ENCODE assay signal across 9 cellular contexts in genomic region chr10:93126484-93127052, GRCh38. TPM values are rescaled to one million over a fixed set of nuclear protein-coding genes. Genes with fewer than 3 reads are reported as not detected.
A peak's percentile ranks its signal among the peaks of the same experiment; 100 is the strongest.
DNase-seq lines count a peak whose midpoint lies in the region; ATAC-seq, FAIRE-seq and TF ChIP-seq lines count a peak whose summit lies in the region.
"Had no signal": no experiment of that assay in that cellular context is flagged by ENCODE, and none has a peak within 500 bp of the region (broad histone marks: within the 10 kb centered on the region; RNA-seq: fewer than 3 reads in every experiment).

No MANE protein-coding gene starts in this region.

- no peaks in the 10 kb centered on the region for H3K79me1 ChIP-seq in IMR-90 (ENCODE audit: low read depth in 1 of 2, low read length in 2 of 2)

- H4K8ac ChIP-seq in IMR-90 (ENCODE audit: low read depth in 2 of 2, low read length in 2 of 2) = no peak overlapping the region

- H2BK20ac ChIP-seq in IMR-90 (ENCODE audit: low read depth, low read length) = no peak overlapping the region

- TF ChIP-seq RAD21 in IMR-90 (IDR thresholded peaks at IDR 0.05; ENCODE audit: low read length) = no peak

- dilution Hi-C loops in IMR-90 (cut with HindIII; ENCODE audit: low sequenced_read_pairs, unreplicated experiment) = no loop called here

- WGBS in IMR-90 (ENCODE audit: extremely low coverage in 2 of 2, insufficient read length in 1 of 2), 2 experiments = no CpG with 5 or more reads among the region's 2 CpGs
- 85 to 88% methylated on average over 2 of the region's 2 CpGs for WGBS in esophagus squamous epithelium, 2 donors

- CTCF ChIA-PET in IMR-90 (lab: Yijun Ruan, JAX) = no interaction called here

- no peak overlapping the region for H2BK5ac ChIP-seq in IMR-90 (ENCODE audit: low read depth, low read length, poor library complexity, severe bottlenecking)

- H3K4me1 ChIP-seq in IMR-90 (ENCODE audit: control insufficient read depth, insufficient read depth, low read length) = no peaks in the 10 kb centered on the region
- H3K4me1 ChIP-seq in esophagus squamous epithelium = no peaks in the 10 kb centered on the region
- H3K4me1 ChIP-seq: pancreas had no signal

- H2AFZ ChIP-seq in IMR-90 (replicated peaks; ENCODE audit: low read length, poor library complexity) = no peak overlapping the region

- POLR2A ChIA-PET in IMR-90 (lab: Charles Lee; ENCODE audit: unreplicated experiment) = no interaction called here

- no peak overlapping the region for H2BK15ac ChIP-seq in IMR-90 (ENCODE audit: low read depth, low read length)

- no peaks in the 10 kb centered on the region for H3K9me1 ChIP-seq in IMR-90 (ENCODE audit: insufficient read depth, low read length)

- in situ Hi-C loops in IMR-90 (cut with MboI; ENCODE audit: low sequenced_read_pairs) = no loop called here

- H3K36me3 ChIP-seq in IMR-90 (ENCODE audit: control insufficient read depth, insufficient read depth, low read length) = no peaks in the 10 kb centered on the region
- no peaks in the 10 kb centered on the region for H3K36me3 ChIP-seq in esophagus squamous epithelium
- H3K36me3 ChIP-seq: pancreas had no signal

- H3K9me3 ChIP-seq in IMR-90 (ENCODE audit: control insufficient read depth, insufficient read depth, low read length) (peaks cover 13% of the 10 kb centered on the region), esophagus squamous epithelium (peaks cover 0 to 21% (median 13%) of the 10 kb centered on the region in 3 donors)
- H3K9me3 ChIP-seq: pancreas had no signal

- no peak overlapping the region for H3K23ac ChIP-seq in IMR-90 (ENCODE audit: low read depth, low read length)

- no peak overlapping the region for H3K14ac ChIP-seq in IMR-90 (replicated peaks; ENCODE audit: low read depth, low read length)

- no peak overlapping the region for H3K18ac ChIP-seq in IMR-90 (ENCODE audit: low read depth, low read length)

- peak; percentile 8 for DNase-seq in ELF-1 (ENCODE audit: low read depth, low spot score)
- DNase-seq in IMR-90 = no peak
- DNase-seq in cardiac fibroblast (ENCODE audit: low read depth in 2 of 2) = peak in 1 of 2 donors; percentile 9
- no peak for DNase-seq in nephron progenitor cell
- no peak for DNase-seq in esophagus squamous epithelium (lab: John Stamatoyannopoulos, UW)
- DNase-seq in GM12891 (ENCODE audit: insufficient read length, low spot score) = no peak
- DNase-seq in amygdala (lab: John Stamatoyannopoulos, UW) = no peak
- DNase-seq: activated CD4-positive, alpha-beta T cell treated with anti-CD3 and anti-CD28 coated beads, Interleukin-2, amount 10 ng/mL, durations not matched to agents 7 days and 5 days; pancreas had no signal

- no peak overlapping the region for H3K4me3 Mint-ChIP-seq in nephron progenitor cell
- H3K4me3 Mint-ChIP-seq: activated CD4-positive, alpha-beta T cell treated with anti-CD3 and anti-CD28 coated beads, Interleukin-2, amount 10 ng/mL, durations not matched to agents 7 days and 5 days had no signal

- no peak overlapping the region for H3K56ac ChIP-seq in IMR-90 (ENCODE audit: extremely low read depth, insufficient read depth, low read length)

- H2AK9ac ChIP-seq in IMR-90 (replicated peaks; ENCODE audit: low read depth, low read length, poor library complexity) = no peak overlapping the region

- H3K27me3 ChIP-seq in IMR-90 (ENCODE audit: control insufficient read depth, insufficient read depth, low read length) (peaks cover 7% of the 10 kb centered on the region), esophagus squamous epithelium (peaks cover 0 to 3% (median 0%) of the 10 kb centered on the region in 4 donors)
- H3K27me3 ChIP-seq: pancreas had no signal

- H3K4me1 Mint-ChIP-seq in nephron progenitor cell = peaks cover 14% of the 10 kb centered on the region

- no peak overlapping the region for H2BK120ac ChIP-seq in IMR-90 (ENCODE audit: low read depth, low read length)

- H3K4ac ChIP-seq in IMR-90 (ENCODE audit: low read depth, low read length) = no peak overlapping the region

- H4K5ac ChIP-seq in IMR-90 (ENCODE audit: low read depth, low read length) = no peak overlapping the region

- H3K4me3 ChIP-seq in IMR-90 (ENCODE audit: insufficient read depth, low read depth, low read length) (no peak overlapping the region), cardiac fibroblast (replicated peaks in 1 of 2; ENCODE audit: low read depth in 2 of 2, low read length in 2 of 2) (no peak overlapping the region), esophagus squamous epithelium (no peak overlapping the region)
- H3K4me3 ChIP-seq: pancreas had no signal

- no peak overlapping the region for H4K91ac ChIP-seq in IMR-90 (ENCODE audit: insufficient read depth, low read depth, low read length)

- TF ChIP-seq POLR2A in IMR-90 (IDR thresholded peaks at IDR 0.05; ENCODE audit: low read depth, low read length) = no peak
- TF ChIP-seq POLR2A in esophagus squamous epithelium (IDR thresholded peaks at IDR 0.05) = no peak
- no peak for TF ChIP-seq POLR2A in GM12891 (IDR thresholded peaks at IDR 0.05; ENCODE audit: low read depth, low read length)

- H3K9me3 Mint-ChIP-seq in nephron progenitor cell = peaks cover 46% of the 10 kb centered on the region

- H3K27ac ChIP-seq in IMR-90 (ENCODE audit: insufficient read depth, low read length) (no peak overlapping the region), esophagus squamous epithelium (no peak overlapping the region)
- H3K27ac ChIP-seq: pancreas had no signal

- H3K9ac ChIP-seq in IMR-90 (ENCODE audit: low read depth, low read length) = no peak overlapping the region

- no peak for FAIRE-seq in GM12891 (lab: Jason Lieb, UNC)
- FAIRE-seq: pancreas had no signal

- no peak overlapping the region for H3K27ac Mint-ChIP-seq in nephron progenitor cell
- H3K27ac Mint-ChIP-seq: activated CD4-positive, alpha-beta T cell treated with anti-CD3 and anti-CD28 coated beads, Interleukin-2, amount 10 ng/mL, durations not matched to agents 7 days and 5 days had no signal

- ATAC-seq in IMR-90 (ENCODE audit: low read depth) = no peak
- ATAC-seq: pancreas had no signal

- H2AK5ac ChIP-seq in IMR-90 (ENCODE audit: low read depth, low read length) = no peak overlapping the region

- H4K20me1 ChIP-seq in IMR-90 (ENCODE audit: insufficient read depth, low read length) = no peaks in the 10 kb centered on the region

- peaks cover 32% of the 10 kb centered on the region for H3K36me3 Mint-ChIP-seq in nephron progenitor cell (ENCODE audit: low read depth)

- TF ChIP-seq CTCF in IMR-90 (conservative IDR thresholded peaks at IDR 0.05; ENCODE audit: low read depth, low read length) = peak; percentile 21; the same call in 1 of the 2 replicates
- TF ChIP-seq CTCF in cardiac fibroblast (IDR thresholded peaks at IDR 0.05; ENCODE audit: low read depth, low read length) = peak; percentile 39
- peak; percentile 15 for TF ChIP-seq CTCF in nephron progenitor cell (IDR thresholded peaks at IDR 0.05)
- TF ChIP-seq CTCF in esophagus squamous epithelium (IDR thresholded peaks at IDR 0.05) = peak in 1 of 6 experiments; percentile 34

- intact Hi-C loops in IMR-90 (cut with micrococcal nuclease) (no loop called here), esophagus squamous epithelium (cut with DNase I) (no loop called here)

- BruUV-seq in IMR-90 (replicated peaks; lab: Mats Ljungman, UMichigan) = no TSS peak

- no peak overlapping the region for H3K4me2 ChIP-seq in IMR-90 (ENCODE audit: low read depth, low read length)

- peaks cover 5% of the 10 kb centered on the region for H3K27me3 Mint-ChIP-seq in nephron progenitor cell (ENCODE audit: low read depth, poor library complexity)

TF ChIP-seq in IMR-90, 13 proteins besides CTCF, POLR2A, EP300 and RAD21:
- TF ChIP-seq ELK1 (IDR thresholded peaks at IDR 0.05; ENCODE audit: borderline replicate concordance, low read depth, low read length) (no peak), USF2 (IDR thresholded peaks at IDR 0.05; ENCODE audit: low read depth, low read length) (no peak)

TF ChIP-seq in GM12891, 5 proteins besides CTCF, POLR2A, EP300 and RAD21:
- TF ChIP-seq TAF1 (IDR thresholded peaks at IDR 0.05; ENCODE audit: low read depth, low read length) (no peak), POU2F2 (IDR thresholded peaks at IDR 0.05; ENCODE audit: low read depth, low read length) (no peak), POLR2AphosphoS5 (IDR thresholded peaks at IDR 0.05; ENCODE audit: low read depth, low read length) (no peak), PAX5 (IDR thresholded peaks at IDR 0.05; ENCODE audit: insufficient read depth, low read length, severe bottlenecking) (no peak), SPI1 (IDR thresholded peaks at IDR 0.05; ENCODE audit: low read depth, low read length) (no peak)

RNA-seq across cellular contexts. Expression of gene CYP26A1, which starts 52.9 kb away (rescaled TPM):
- total RNA-seq in IMR-90 (2012; rRNA removed) = not detected in 2 replicates
- 0.15 TPM in 1 of 2 replicates, not detected in the other for polyA plus RNA-seq in IMR-90 (2012; rRNA removed)
- polyA plus RNA-seq in IMR-90 (2012; cell fraction: cytosol; rRNA removed) = 0.06 and 0.07 TPM in 2 replicates
- 0.37 and 0.38 TPM in 2 replicates for polyA plus RNA-seq in IMR-90 (2012; cell fraction: nucleus; rRNA removed; ENCODE audit: low replicate concordance)
- total RNA-seq in esophagus squamous epithelium = not detected
- 0.08 TPM for polyA plus RNA-seq in GM12891 (2012; ENCODE audit: low read depth, missing spikeins)
- total RNA-seq: activated CD4-positive, alpha-beta T cell treated with anti-CD3 and anti-CD28 coated beads, Interleukin-2, amount 10 ng/mL, durations not matched to agents 7 days and 5 days; pancreas had no signal
